In the genomic region with DNA sequence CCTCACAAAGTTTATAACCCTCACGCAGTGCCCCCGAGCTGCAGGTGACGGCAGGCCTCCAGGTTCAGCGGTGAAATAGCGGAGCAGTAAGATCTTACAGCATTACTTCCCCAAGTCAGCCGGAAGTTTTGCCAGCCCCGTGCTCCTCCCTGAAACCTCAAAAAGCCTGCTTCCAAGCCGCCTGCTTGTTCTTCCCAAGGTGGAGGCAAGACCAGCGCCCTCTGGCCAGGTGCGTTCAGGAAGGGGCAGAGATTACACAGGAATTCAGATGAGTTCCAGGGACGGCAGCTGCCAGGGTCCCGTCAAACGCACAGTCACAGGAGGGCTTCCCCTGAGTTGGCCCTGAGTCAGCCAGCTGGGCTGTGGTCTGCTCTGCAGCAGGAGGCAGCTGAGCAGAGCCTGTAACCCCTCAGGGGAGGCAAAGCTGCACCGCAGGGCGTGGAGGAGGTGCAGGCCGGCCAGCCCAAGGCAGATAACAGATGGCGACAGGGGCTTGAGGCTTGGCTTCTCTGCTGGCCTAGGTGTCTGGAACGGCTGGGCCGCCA, we compare ENCODE assay signal across 8 cellular contexts.
DNase-seq lines count a peak whose midpoint lies in the region; ATAC-seq, FAIRE-seq and TF ChIP-seq lines count a peak whose summit lies in the region.

No MANE protein-coding gene starts in this region.

- no peaks in the 10 kb centered on the region for H4K20me1 ChIP-seq in DOHH2 (ENCODE audit: control insufficient read depth, insufficient read depth, low read depth, low read length)

- H3K9me3 Mint-ChIP-seq in effector memory CD8-positive, alpha-beta T cell, result no peaks in the 10 kb centered on the region
- H3K9me3 Mint-ChIP-seq in endothelial cell (ENCODE audit: unreplicated experiment), result no peaks in the 10 kb centered on the region
- no peaks in the 10 kb centered on the region for H3K9me3 Mint-ChIP-seq in mesothelial cell of epicardium

- no peak for FAIRE-seq in kidney (lab: Jason Lieb, UNC)

- no peaks in the 10 kb centered on the region for H3K9me2 ChIP-seq in DOHH2 (replicated peaks; ENCODE audit: control insufficient read depth, low read length)

- H3K36me3 Mint-ChIP-seq in effector memory CD8-positive, alpha-beta T cell (ENCODE audit: insufficient read depth), result no peaks in the 10 kb centered on the region
- no peaks in the 10 kb centered on the region for H3K36me3 Mint-ChIP-seq in endothelial cell (ENCODE audit: low read depth, unreplicated experiment)
- no peaks in the 10 kb centered on the region for H3K36me3 Mint-ChIP-seq in mesothelial cell of epicardium

- no peak for DNase-seq in effector memory CD8-positive, alpha-beta T cell
- no peak for DNase-seq in endothelial cell (ENCODE audit: low spot score)
- DNase-seq in NCI-H2227 treated with DMSO at 0.1 percent for 48 hours (lab: John Stamatoyannopoulos, UW), result no peak
- no peak for DNase-seq in mesothelial cell of epicardium (ENCODE audit: low spot score in 2 of 2, unreplicated experiment in 2 of 2)
- DNase-seq in kidney, result no peak

- peaks cover 25 to 26% of the 10 kb centered on the region in 2 donors for H3K27me3 Mint-ChIP-seq in effector memory CD8-positive, alpha-beta T cell
- H3K27me3 Mint-ChIP-seq in endothelial cell (ENCODE audit: unreplicated experiment), result peaks cover 8% of the 10 kb centered on the region
- H3K27me3 Mint-ChIP-seq in mesothelial cell of epicardium (ENCODE audit: low read depth), result peaks cover 2% of the 10 kb centered on the region

- ATAC-seq in GM21381 (IDR thresholded peaks at IDR 0.05; ENCODE audit: unreplicated experiment), result peak; percentile 59
- peak; percentile 36 for ATAC-seq in HG03521 (IDR thresholded peaks at IDR 0.05; ENCODE audit: unreplicated experiment)
- ATAC-seq in effector memory CD8-positive, alpha-beta T cell (replicated peaks), result peak; percentile 50

- H3K27ac ChIP-seq in DOHH2 (ENCODE audit: low read depth, low read length), result no peak overlapping the region
- no peak overlapping the region for H3K27ac ChIP-seq in kidney (ENCODE audit: low read depth in 2 of 2, low read length in 2 of 2)

- H3K4me3 Mint-ChIP-seq in effector memory CD8-positive, alpha-beta T cell, result peak overlapping the region in 1 of 2 donors; percentile 25
- no peak overlapping the region for H3K4me3 Mint-ChIP-seq in endothelial cell (ENCODE audit: unreplicated experiment)
- H3K4me3 Mint-ChIP-seq in mesothelial cell of epicardium, result no peak overlapping the region

- H3K4me1 Mint-ChIP-seq in effector memory CD8-positive, alpha-beta T cell (ENCODE audit: low read depth in 2 of 2), result peaks cover 0 to 11% of the 10 kb centered on the region in 2 donors
- H3K4me1 Mint-ChIP-seq in endothelial cell (ENCODE audit: unreplicated experiment), result peaks cover 6% of the 10 kb centered on the region
- peaks cover 13% of the 10 kb centered on the region for H3K4me1 Mint-ChIP-seq in mesothelial cell of epicardium

- no peaks in the 10 kb centered on the region for H3K36me3 ChIP-seq in DOHH2 (ENCODE audit: control insufficient read depth, low read length)
- H3K36me3 ChIP-seq in kidney (ENCODE audit: control insufficient read depth in 1 of 2, insufficient read depth in 2 of 2, low read length in 2 of 2), result no peaks in the 10 kb centered on the region

- H3K79me2 ChIP-seq in DOHH2 (ENCODE audit: control insufficient read depth, low read length), result no peaks in the 10 kb centered on the region

- peaks cover 16% of the 10 kb centered on the region for H3K4me1 ChIP-seq in DOHH2 (ENCODE audit: control insufficient read depth, low read length)
- no peaks in the 10 kb centered on the region for H3K4me1 ChIP-seq in kidney (ENCODE audit: control insufficient read depth in 1 of 2, insufficient read depth in 1 of 2, low read depth in 1 of 2, low read length in 2 of 2)

- H3K4me3 ChIP-seq in DOHH2 (ENCODE audit: low read length) (peak overlapping the region; percentile 34), kidney (ENCODE audit: low read length in 2 of 2) (no peak overlapping the region)

- H3K9me3 ChIP-seq in DOHH2 (ENCODE audit: control insufficient read depth, insufficient read depth, low read length) (no peaks in the 10 kb centered on the region), kidney (ENCODE audit: control insufficient read depth in 1 of 2, low read length in 2 of 2) (no peaks in the 10 kb centered on the region)

- H3F3A ChIP-seq in DOHH2 (ENCODE audit: control insufficient read depth, insufficient read depth), result no peaks in the 10 kb centered on the region

- intact Hi-C loops in kidney (cut with DNase I), result no loop called here

- TF ChIP-seq CTCF in DOHH2 (IDR thresholded peaks at IDR 0.05; ENCODE audit: low read depth, low read length, poor library complexity, severe bottlenecking) (no peak), endothelial cell (IDR thresholded peaks at IDR 0.05; ENCODE audit: unreplicated experiment) (no peak), mesothelial cell of epicardium (IDR thresholded peaks at IDR 0.05; ENCODE audit: unreplicated experiment) (no peak), kidney (IDR thresholded peaks at IDR 0.05; ENCODE audit: borderline replicate concordance, extremely low read depth, insufficient read depth) (no peak)

- no peak overlapping the region for H3K9ac ChIP-seq in kidney (ENCODE audit: low read length in 2 of 2)

- no peak overlapping the region for H3K27ac Mint-ChIP-seq in effector memory CD8-positive, alpha-beta T cell
- H3K27ac Mint-ChIP-seq in endothelial cell (ENCODE audit: unreplicated experiment), result no peak overlapping the region
- no peak overlapping the region for H3K27ac Mint-ChIP-seq in mesothelial cell of epicardium

- peaks cover 12% of the 10 kb centered on the region; the same call in 1 of the 2 replicates for H3K27me3 ChIP-seq in DOHH2 (ENCODE audit: control insufficient read depth, low read length)

- H3K4me2 ChIP-seq in DOHH2 (ENCODE audit: low read length), result peak overlapping the region; percentile 55
